Comparison of ENCODE assay signal across 13 cellular contexts in genomic region chr10:18179901-18180300, GRCh38. TPM values are rescaled to one million over a fixed set of nuclear protein-coding genes. Genes with fewer than 3 reads are reported as not detected.
DNase-seq lines count a peak whose midpoint lies in the region; ATAC-seq, FAIRE-seq and TF ChIP-seq lines count a peak whose summit lies in the region.
"Had no signal": no experiment of that assay in that cellular context is flagged by ENCODE, and none has a peak within 500 bp of the region (broad histone marks: within the 10 kb centered on the region; RNA-seq: fewer than 3 reads in every experiment).

No MANE protein-coding gene starts in this region.

- in situ Hi-C loops in astrocyte of the cerebellum (cut with HindIII; ENCODE audit: low sequenced_read_pairs) = no loop called here

- H3K4me1 ChIP-seq in cardiac muscle cell (ENCODE audit: low read depth) (peaks cover 37% of the 10 kb centered on the region), pancreas (peaks cover 5 to 9% (median 8%) of the 10 kb centered on the region in 3 donors)

- ATAC-seq in pancreas = peak; percentile 90 to 97 (median 95)
- ATAC-seq in HG03045 (IDR thresholded peaks at IDR 0.05; ENCODE audit: unreplicated experiment) = no peak
- no peak for ATAC-seq in GM18502 (IDR thresholded peaks at IDR 0.05; ENCODE audit: poor library complexity, unreplicated experiment)
- no peak for ATAC-seq in HG03521 (IDR thresholded peaks at IDR 0.05; ENCODE audit: unreplicated experiment)
- ATAC-seq: activated CD4-positive, CD25-positive, alpha-beta regulatory T cell treated with anti-CD3 and anti-CD28 coated beads, Interleukin-2, amount 50 U/mL, for 24 hours; CD8-positive, alpha-beta T cell; Panc1 had no signal

- FAIRE-seq in pancreas (lab: Jason Lieb, UNC) = peak; percentile 94
- FAIRE-seq: GM12892 had no signal

- H3K9me3 ChIP-seq in cardiac muscle cell (ENCODE audit: low read depth) (no peaks in the 10 kb centered on the region), pancreas (no peaks in the 10 kb centered on the region)

- TF ChIP-seq CTCF in astrocyte of the cerebellum (IDR thresholded peaks at IDR 0.05; ENCODE audit: low read depth, low read length, missing control alignments) (no peak), cardiac muscle cell (IDR thresholded peaks at IDR 0.05; ENCODE audit: low read depth, low read length) (no peak), pancreas (IDR thresholded peaks at IDR 0.05) (no peak)

- H3K36me3 ChIP-seq in cardiac muscle cell (peaks cover 16% of the 10 kb centered on the region), pancreas (no peaks in the 10 kb centered on the region)

- peak overlapping the region; percentile 96 for H3K27ac ChIP-seq in cardiac muscle cell
- peak overlapping the region in 2 of 4 donors; percentile 3 to 54 for H3K27ac ChIP-seq in pancreas

- H3K27me3 ChIP-seq in cardiac muscle cell = no peaks in the 10 kb centered on the region
- no peaks in the 10 kb centered on the region for H3K27me3 ChIP-seq in pancreas

- WGBS in pancreas, 2 donors = 23 to 27% methylated on average over 6 of the region's 6 CpGs

- peak; percentile 65 for DNase-seq in AG20443 (ENCODE audit: low spot score)
- peak; percentile 72 for DNase-seq in astrocyte of the cerebellum (ENCODE audit: low read depth)
- DNase-seq in cardiac muscle cell (ENCODE audit: low read depth in 1 of 2, low spot score in 1 of 2) = peak; percentile 77 to 80
- peak in 3 of 6 donors; percentile 15 to 35 (median 33) for DNase-seq in pancreas
- DNase-seq in NCI-H1417 treated with DMSO at 0.1 percent for 48 hours (lab: John Stamatoyannopoulos, UW) = no peak
- DNase-seq: activated naive CD4-positive, alpha-beta T cell treated with anti-CD3 and anti-CD28 coated beads, Interleukin-2, amount 50 U/mL, for 16 hours; CD8-positive, alpha-beta T cell had no signal

- H3K4me3 ChIP-seq in astrocyte of the cerebellum (ENCODE audit: low read depth, low read length) (no peak overlapping the region), cardiac muscle cell (peak overlapping the region; percentile 10), pancreas (no peak overlapping the region)

- intact Hi-C loops in pancreas (cut with DNase I) = no loop called here

RNA-seq across cellular contexts. Expression of gene CACNB2, which starts 39.7 kb away (rescaled TPM):
- total RNA-seq in cardiac muscle cell (134 and 172 TPM in 2 replicates), pancreas (1 to 10 TPM; 4.9 to 9.6 (median 6.1) TPM)
- polyA plus RNA-seq in cardiac muscle cell (101 and 119 TPM in 2 replicates), pancreas (10 to 100 TPM in 1 of 2 donors, 1 to 10 TPM in 1; 9.6 to 11.1 TPM)
- total RNA-seq: CD8-positive, alpha-beta T cell had no signal

Comparison
In these comparisons a context has a peak if more than half of its experiments do, and no peak if none do; other contexts are left out.
1. ATAC-seq: peak in pancreas (4 of 4); none in HG03045 (single experiment), GM18502 (single experiment) and HG03521 (single experiment).
2. RNA of gene CACNB2, which starts 39.7 kb away (total RNA-seq): 134 to 172 TPM in cardiac muscle cell; 4.9 to 9.6 TPM in pancreas; every median in the first group is over 10 times any median in the second.